ENCODE assay signal across 9 cellular contexts in genomic region chr12:117685115-117685926, GRCh38.
A peak's percentile ranks its signal among the peaks of the same experiment; 100 is the strongest.
DNase-seq lines count a peak whose midpoint lies in the region; ATAC-seq and TF ChIP-seq lines count a peak whose summit lies in the region.
"Had no signal": no experiment of that assay in that cellular context is flagged by ENCODE, and none has a peak within 500 bp of the region (broad histone marks: within the 10 kb centered on the region; RNA-seq: fewer than 3 reads in every experiment).

No MANE protein-coding gene starts in this region.

- H3K4me1 Mint-ChIP-seq in nephron progenitor cell = peaks cover 52% of the 10 kb centered on the region
- no peaks in the 10 kb centered on the region for H3K4me1 Mint-ChIP-seq in activated naive CD8-positive, alpha-beta T cell treated with anti-CD3 and anti-CD28 coated beads, Interleukin-2, amount 50 U/mL, for 24 hours

- H3K4me3 Mint-ChIP-seq in nephron progenitor cell = peak overlapping the region; percentile 71
- no peak overlapping the region for H3K4me3 Mint-ChIP-seq in activated naive CD8-positive, alpha-beta T cell treated with anti-CD3 and anti-CD28 coated beads, Interleukin-2, amount 50 U/mL, for 24 hours

- no peaks in the 10 kb centered on the region for H3K9me3 Mint-ChIP-seq in nephron progenitor cell
- peaks cover 11% of the 10 kb centered on the region for H3K9me3 Mint-ChIP-seq in activated naive CD8-positive, alpha-beta T cell treated with anti-CD3 and anti-CD28 coated beads, Interleukin-2, amount 50 U/mL, for 24 hours

- H3K27ac Mint-ChIP-seq in nephron progenitor cell = peak overlapping the region; percentile 98
- H3K27ac Mint-ChIP-seq in activated naive CD8-positive, alpha-beta T cell treated with anti-CD3 and anti-CD28 coated beads, Interleukin-2, amount 50 U/mL, for 24 hours = no peak overlapping the region

- H3K27me3 Mint-ChIP-seq in nephron progenitor cell (ENCODE audit: low read depth, poor library complexity) = peaks cover 7% of the 10 kb centered on the region
- H3K27me3 Mint-ChIP-seq in activated naive CD8-positive, alpha-beta T cell treated with anti-CD3 and anti-CD28 coated beads, Interleukin-2, amount 50 U/mL, for 24 hours = peaks cover 18% of the 10 kb centered on the region

- TF ChIP-seq CTCF in nephron progenitor cell (IDR thresholded peaks at IDR 0.05) = peak; percentile 28

- no peaks in the 10 kb centered on the region for H3K36me3 Mint-ChIP-seq in nephron progenitor cell (ENCODE audit: low read depth)
- no peaks in the 10 kb centered on the region for H3K36me3 Mint-ChIP-seq in activated naive CD8-positive, alpha-beta T cell treated with anti-CD3 and anti-CD28 coated beads, Interleukin-2, amount 50 U/mL, for 24 hours (ENCODE audit: low read depth)

- ATAC-seq in activated naive CD8-positive, alpha-beta T cell treated with anti-CD3 and anti-CD28 coated beads, Interleukin-2, amount 50 U/mL, for 24 hours = no peak

- DNase-seq in COR-L47 (lab: John Stamatoyannopoulos, UW) (peak; percentile 41), NCI-H2029 (lab: John Stamatoyannopoulos, UW) (peak; percentile 34), dermis blood vessel endothelial cell (peak; percentile 90), nephron progenitor cell (peak; percentile 74), UCSD-AML1 (lab: John Stamatoyannopoulos, UW; ENCODE audit: unreplicated experiment) (no peak), NCI-H524 (lab: John Stamatoyannopoulos, UW) (no peak), hepatic stellate cell (ENCODE audit: low spot score) (no peak)
- DNase-seq in activated naive CD8-positive, alpha-beta T cell treated with anti-CD3 and anti-CD28 coated beads, Interleukin-2, amount 50 U/mL, for 24 hours = no peak
- DNase-seq: hippocampal formation had no signal

Comparison
In these comparisons a context has a peak if more than half of its experiments do, and no peak if none do; other contexts are left out.
1. DNase-seq: peak in COR-L47 (single experiment), NCI-H2029 (single experiment), dermis blood vessel endothelial cell (single experiment) and nephron progenitor cell (single experiment); none in activated naive CD8-positive, alpha-beta T cell treated with anti-CD3 and anti-CD28 coated beads, Interleukin-2, amount 50 U/mL, for 24 hours (single experiment), UCSD-AML1 (single experiment), NCI-H524 (0 of 2) and hepatic stellate cell (single experiment).